In genomic region chr6:117237561-117237960, GRCh38 we compare ENCODE assay signal across 2 cellular contexts.
TF ChIP-seq lines count a peak whose summit lies in the region.

No MANE protein-coding gene starts in this region.

TF ChIP-seq in HCT116, 20 proteins besides CTCF, POLR2A, EP300 and RAD21 (continued from another document):
- TF ChIP-seq EGR1 (IDR thresholded peaks at IDR 0.05; ENCODE audit: low read depth): no peak
- TF ChIP-seq ELF1 (IDR thresholded peaks at IDR 0.05; ENCODE audit: borderline replicate concordance, low read depth): no peak
- 0 out of 2 replicates have a peak, but pooled peaks have one; percentile 23 for TF ChIP-seq FOSL1 (IDR thresholded peaks at IDR 0.05; ENCODE audit: low read depth)
- no peak for TF ChIP-seq SIN3A (IDR thresholded peaks at IDR 0.05; ENCODE audit: low read depth)
- TF ChIP-seq SP1 (IDR thresholded peaks at IDR 0.05; ENCODE audit: low read depth): peak; percentile 28; the same call in 1 of the 2 replicates
- no peak for TF ChIP-seq ATF3 (IDR thresholded peaks at IDR 0.05)

TF ChIP-seq in K562, 482 proteins besides CTCF, POLR2A, EP300 and RAD21:
- no peak for TF ChIP-seq CXXC5 (CRISPR knock-in tag; IDR thresholded peaks at IDR 0.05)
- TF ChIP-seq ZBTB33 (CRISPR knock-in tag; IDR thresholded peaks at IDR 0.05): no peak
- no peak for TF ChIP-seq RERE (CRISPR knock-in tag; IDR thresholded peaks at IDR 0.05; ENCODE audit: borderline replicate concordance)
- no peak for TF ChIP-seq ZNF263 (CRISPR knock-in tag; IDR thresholded peaks at IDR 0.05; ENCODE audit: borderline replicate concordance)
- TF ChIP-seq LCOR (CRISPR knock-in tag; IDR thresholded peaks at IDR 0.05): no peak
- TF ChIP-seq, protein P1, sequence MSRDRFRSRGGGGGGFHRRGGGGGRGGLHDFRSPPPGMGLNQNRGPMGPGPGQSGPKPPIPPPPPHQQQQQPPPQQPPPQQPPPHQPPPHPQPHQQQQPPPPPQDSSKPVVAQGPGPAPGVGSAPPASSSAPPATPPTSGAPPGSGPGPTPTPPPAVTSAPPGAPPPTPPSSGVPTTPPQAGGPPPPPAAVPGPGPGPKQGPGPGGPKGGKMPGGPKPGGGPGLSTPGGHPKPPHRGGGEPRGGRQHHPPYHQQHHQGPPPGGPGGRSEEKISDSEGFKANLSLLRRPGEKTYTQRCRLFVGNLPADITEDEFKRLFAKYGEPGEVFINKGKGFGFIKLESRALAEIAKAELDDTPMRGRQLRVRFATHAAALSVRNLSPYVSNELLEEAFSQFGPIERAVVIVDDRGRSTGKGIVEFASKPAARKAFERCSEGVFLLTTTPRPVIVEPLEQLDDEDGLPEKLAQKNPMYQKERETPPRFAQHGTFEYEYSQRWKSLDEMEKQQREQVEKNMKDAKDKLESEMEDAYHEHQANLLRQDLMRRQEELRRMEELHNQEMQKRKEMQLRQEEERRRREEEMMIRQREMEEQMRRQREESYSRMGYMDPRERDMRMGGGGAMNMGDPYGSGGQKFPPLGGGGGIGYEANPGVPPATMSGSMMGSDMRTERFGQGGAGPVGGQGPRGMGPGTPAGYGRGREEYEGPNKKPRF (IDR thresholded peaks at IDR 0.05; ENCODE audit: low read depth, low read length): no peak
- TF ChIP-seq ZBTB7A (IDR thresholded peaks at IDR 0.05; ENCODE audit: borderline replicate concordance, control insufficient read depth, low read depth, low read length): no peak
- TF ChIP-seq POLR2AphosphoS5 (IDR thresholded peaks at IDR 0.05; ENCODE audit: control insufficient read depth, insufficient read depth, low read depth, low read length): no peak
- no peak for TF ChIP-seq ZNF830 (CRISPR knock-in tag; IDR thresholded peaks at IDR 0.05)
- TF ChIP-seq CREBBP (IDR thresholded peaks at IDR 0.05; ENCODE audit: low read depth, low read length): no peak
